In the genomic region with DNA sequence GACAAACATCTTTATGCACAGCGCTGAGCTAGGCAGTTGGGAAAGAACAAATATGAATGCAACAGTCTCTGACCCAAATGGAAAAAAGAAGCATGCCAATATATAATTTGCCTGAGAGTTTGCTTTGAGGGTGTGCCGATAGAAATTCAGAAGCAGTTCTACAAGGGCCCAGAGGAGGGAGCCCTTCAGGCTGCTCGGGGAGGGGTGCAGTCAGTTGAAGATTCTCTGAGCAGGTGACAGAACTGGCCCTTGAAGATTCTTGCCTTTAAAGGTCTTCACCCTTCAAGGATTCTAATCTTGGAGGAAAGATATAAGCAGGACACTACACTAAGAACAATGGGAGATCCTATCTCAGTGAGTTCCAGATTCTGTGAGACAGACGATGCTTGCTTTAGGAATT, we compare ENCODE assay signal across 8 cellular contexts. TPM values are rescaled to one million over a fixed set of nuclear protein-coding genes. Genes with fewer than 3 reads are reported as not detected.
DNase-seq lines count a peak whose midpoint lies in the region; ATAC-seq and TF ChIP-seq lines count a peak whose summit lies in the region.

No MANE protein-coding gene starts in this region.

- peak; percentile 62 for ATAC-seq in GM19455 (IDR thresholded peaks at IDR 0.05; ENCODE audit: unreplicated experiment)
- ATAC-seq in psoas muscle, result peak; percentile 60 to 82 (median 76)
- ATAC-seq in GM18505 (IDR thresholded peaks at IDR 0.05; ENCODE audit: unreplicated experiment), result no peak

- no peaks in the 10 kb centered on the region for H3K9me3 ChIP-seq in psoas muscle

- H3K27me3 ChIP-seq in BJ (ENCODE audit: control insufficient read depth, insufficient read depth, low read length), result no peaks in the 10 kb centered on the region
- H3K27me3 ChIP-seq in psoas muscle (ENCODE audit: insufficient read depth in 3 of 3, low read length in 2 of 3), result peaks cover 3 to 29% (median 3%) of the 10 kb centered on the region in 3 donors

- 18 to 21% (median 20%) methylated on average over 4 of the region's 4 CpGs for WGBS in psoas muscle, 3 donors

- H3K4me3 ChIP-seq in BJ (ENCODE audit: low read depth, low read length) (no peak overlapping the region), psoas muscle (no peak overlapping the region)

- H3K36me3 ChIP-seq in BJ (ENCODE audit: control insufficient read depth, insufficient read depth, low read length) (no peaks in the 10 kb centered on the region), psoas muscle (ENCODE audit: insufficient read depth in 1 of 2, low read depth in 1 of 2) (no peaks in the 10 kb centered on the region)

- POLR2A ChIA-PET in BJ (lab: Charles Lee), result no interaction called here

- H3K4me1 ChIP-seq in psoas muscle, result peaks cover 3% of the 10 kb centered on the region

- DNase-seq in BJ (ENCODE audit: low read depth), result no peak
- peak; percentile 50 for DNase-seq in NCI-H460 (ENCODE audit: extremely low read depth, low read depth)
- DNase-seq in erythroblast (lab: John Stamatoyannopoulos, UW), result peak; percentile 52 to 72
- no peak for DNase-seq in psoas muscle
- DNase-seq in DMS79 treated with DMSO at 0.1 percent for 48 hours (lab: John Stamatoyannopoulos, UW), result no peak
- DNase-seq in amygdala (lab: John Stamatoyannopoulos, UW), result no peak

- CTCF ChIA-PET in BJ (lab: Yijun Ruan, JAX), result interaction anchor here (0.9 to 1.6 kb wide), 6 partner anchors 9 to 267 kb away, joined by 3 to 6 read pairs (median 3); no protein-coding TSS in a partner anchor

- H3K27ac ChIP-seq in psoas muscle, result no peak overlapping the region

- intact Hi-C loops in psoas muscle (cut with DNase I), result loop anchor here (2.0 to 10.0 kb wide), 7 partner anchors 63 to 558 kb away; no protein-coding TSS in a partner anchor

- TF ChIP-seq POLR2A in erythroblast (IDR thresholded peaks at IDR 0.05; ENCODE audit: low read length), result no peak
- TF ChIP-seq POLR2A in GM18505 (IDR thresholded peaks at IDR 0.05; ENCODE audit: borderline replicate concordance, extremely low read depth, insufficient read depth, insufficient read length), result no peak

- peak; percentile 57 for TF ChIP-seq CTCF in BJ (IDR thresholded peaks at IDR 0.05; ENCODE audit: insufficient read depth, low read depth, low read length)
- peak; percentile 51 for TF ChIP-seq CTCF in psoas muscle (IDR thresholded peaks at IDR 0.05)

RNA-seq across cellular contexts. Expression of a gene that starts 3.7 kb away (rescaled TPM):
- polyA plus RNA-seq in BJ (2011; rRNA removed), result 34.7 and 39.9 TPM in 2 replicates
- 90.5 and 100 TPM in 2 replicates for polyA minus RNA-seq in BJ (2011; rRNA and poly(A)+ RNA removed)
- 43.0 and 43.5 TPM in 2 replicates for total RNA-seq in NCI-H460 (2014; rRNA removed; shearing (Covaris generic))
- 6.7 and 8.7 TPM in 2 replicates for polyA plus RNA-seq in NCI-H460 (2014; cell fraction: nucleus; rRNA removed)
- under 1 TPM; 0.61 to 0.88 (median 0.73) TPM for total RNA-seq in psoas muscle
- under 1 TPM; 0.07 to 0.18 (median 0.17) TPM for polyA plus RNA-seq in psoas muscle

Comparison
In these comparisons a context has a peak if more than half of its experiments do, and no peak if none do; other contexts are left out.
1. DNase-seq: peak in NCI-H460 (single experiment) and erythroblast (2 of 2); none in BJ (single experiment), psoas muscle (0 of 2), DMS79 treated with DMSO at 0.1 percent for 48 hours (single experiment) and amygdala (0 of 56).
2. RNA of a gene that starts 3.7 kb away (total RNA-seq): 43.0 to 43.5 TPM in NCI-H460; 0.61 to 0.88 TPM in psoas muscle; every median in the first group is over 10 times any median in the second.